Comparison of ENCODE assay signal across 8 cellular contexts in genomic region chr6:32971581-32972352, GRCh38.
DNase-seq lines count a peak whose midpoint lies in the region; ATAC-seq lines count a peak whose summit lies in the region.

No MANE protein-coding gene starts in this region.

- ATAC-seq in HG03457 (IDR thresholded peaks at IDR 0.05; ENCODE audit: unreplicated experiment) = peak; percentile 29

- peaks cover 46% of the 10 kb centered on the region for H3K36me3 ChIP-seq in BLaER1

- H4K20me1 ChIP-seq in BLaER1 = peaks cover 46% of the 10 kb centered on the region

- no peaks in the 10 kb centered on the region; the same call in 1 of the 2 replicates for H3K9me3 ChIP-seq in BLaER1

- H3K4me3 ChIP-seq in BLaER1 = peak overlapping the region; percentile 100

- H3K4me1 ChIP-seq in BLaER1 = peaks cover 32% of the 10 kb centered on the region

- peak overlapping the region; percentile 99 for H3K4me2 ChIP-seq in BLaER1

- DNase-seq in GM19240 (ENCODE audit: insufficient read length, low spot score) = peak; percentile 56
- DNase-seq in NCI-H524 (lab: John Stamatoyannopoulos, UW) = peak; percentile 99 to 100
- peak; percentile 99 for DNase-seq in activated CD4-positive, alpha-beta T cell treated with anti-CD3 and anti-CD28 coated beads for 4 hours
- peak; percentile 100 for DNase-seq in kidney glomerular epithelial cell (lab: John Stamatoyannopoulos, UW)
- peak; percentile 98 to 100 for DNase-seq in stimulated activated CD4-positive, alpha-beta T cell treated with anti-CD3 and anti-CD28 coated beads, Interleukin-15, amount 100 ng/mL, for 48 hours (ENCODE audit: low read depth in 2 of 2)

- H3K27me3 ChIP-seq in BLaER1 = no peaks in the 10 kb centered on the region

- H3K27ac ChIP-seq in BLaER1 = peak overlapping the region; percentile 100
- H3K27ac ChIP-seq in cingulate gyrus (ENCODE audit: low read depth, low read length) = peak overlapping the region; percentile 100

- H3K9ac ChIP-seq in BLaER1 = peak overlapping the region; percentile 99

Comparison
In these comparisons a context has a peak if more than half of its experiments do, and no peak if none do; other contexts are left out.
1. Peak in every context shown above with its lines: DNase-seq, ATAC-seq, H3K4me3 ChIP-seq and H3K27ac ChIP-seq.